Comparison of ENCODE assay signal across 1 cellular context in the genomic region with DNA sequence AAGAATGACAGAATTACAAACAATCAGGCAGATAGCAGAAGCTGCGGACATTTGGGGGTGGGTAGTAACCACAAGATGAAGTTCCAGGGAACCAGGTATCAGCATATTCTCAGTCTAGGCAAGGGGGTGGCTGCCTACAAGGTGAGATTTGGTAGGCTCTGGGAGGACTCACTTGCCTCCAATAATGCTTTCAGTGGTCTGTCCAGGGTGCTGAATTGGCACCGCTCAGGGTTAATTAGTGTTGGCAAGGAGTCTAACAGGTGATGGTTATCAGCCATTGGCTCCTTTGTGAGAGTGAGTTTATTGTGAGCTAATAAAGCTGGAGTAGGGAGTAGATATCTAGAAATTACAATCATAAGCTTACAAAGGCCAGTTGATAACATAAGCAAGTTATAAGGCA.
TF ChIP-seq lines count a peak whose summit lies in the region.

No MANE protein-coding gene starts in this region.

TF ChIP-seq in SK-N-SH, 30 proteins besides CTCF, POLR2A, EP300 and RAD21 (continued from another document):
- TF ChIP-seq, protein P1, sequence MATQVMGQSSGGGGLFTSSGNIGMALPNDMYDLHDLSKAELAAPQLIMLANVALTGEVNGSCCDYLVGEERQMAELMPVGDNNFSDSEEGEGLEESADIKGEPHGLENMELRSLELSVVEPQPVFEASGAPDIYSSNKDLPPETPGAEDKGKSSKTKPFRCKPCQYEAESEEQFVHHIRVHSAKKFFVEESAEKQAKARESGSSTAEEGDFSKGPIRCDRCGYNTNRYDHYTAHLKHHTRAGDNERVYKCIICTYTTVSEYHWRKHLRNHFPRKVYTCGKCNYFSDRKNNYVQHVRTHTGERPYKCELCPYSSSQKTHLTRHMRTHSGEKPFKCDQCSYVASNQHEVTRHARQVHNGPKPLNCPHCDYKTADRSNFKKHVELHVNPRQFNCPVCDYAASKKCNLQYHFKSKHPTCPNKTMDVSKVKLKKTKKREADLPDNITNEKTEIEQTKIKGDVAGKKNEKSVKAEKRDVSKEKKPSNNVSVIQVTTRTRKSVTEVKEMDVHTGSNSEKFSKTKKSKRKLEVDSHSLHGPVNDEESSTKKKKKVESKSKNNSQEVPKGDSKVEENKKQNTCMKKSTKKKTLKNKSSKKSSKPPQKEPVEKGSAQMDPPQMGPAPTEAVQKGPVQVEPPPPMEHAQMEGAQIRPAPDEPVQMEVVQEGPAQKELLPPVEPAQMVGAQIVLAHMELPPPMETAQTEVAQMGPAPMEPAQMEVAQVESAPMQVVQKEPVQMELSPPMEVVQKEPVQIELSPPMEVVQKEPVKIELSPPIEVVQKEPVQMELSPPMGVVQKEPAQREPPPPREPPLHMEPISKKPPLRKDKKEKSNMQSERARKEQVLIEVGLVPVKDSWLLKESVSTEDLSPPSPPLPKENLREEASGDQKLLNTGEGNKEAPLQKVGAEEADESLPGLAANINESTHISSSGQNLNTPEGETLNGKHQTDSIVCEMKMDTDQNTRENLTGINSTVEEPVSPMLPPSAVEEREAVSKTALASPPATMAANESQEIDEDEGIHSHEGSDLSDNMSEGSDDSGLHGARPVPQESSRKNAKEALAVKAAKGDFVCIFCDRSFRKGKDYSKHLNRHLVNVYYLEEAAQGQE (IDR thresholded peaks at IDR 0.05; ENCODE audit: low read depth, low read length), result peak; percentile 87
TF ChIP-seq in SK-N-SH: peak in this region for 1.
